ENCODE assay signal across 8 cellular contexts in the genomic region with DNA sequence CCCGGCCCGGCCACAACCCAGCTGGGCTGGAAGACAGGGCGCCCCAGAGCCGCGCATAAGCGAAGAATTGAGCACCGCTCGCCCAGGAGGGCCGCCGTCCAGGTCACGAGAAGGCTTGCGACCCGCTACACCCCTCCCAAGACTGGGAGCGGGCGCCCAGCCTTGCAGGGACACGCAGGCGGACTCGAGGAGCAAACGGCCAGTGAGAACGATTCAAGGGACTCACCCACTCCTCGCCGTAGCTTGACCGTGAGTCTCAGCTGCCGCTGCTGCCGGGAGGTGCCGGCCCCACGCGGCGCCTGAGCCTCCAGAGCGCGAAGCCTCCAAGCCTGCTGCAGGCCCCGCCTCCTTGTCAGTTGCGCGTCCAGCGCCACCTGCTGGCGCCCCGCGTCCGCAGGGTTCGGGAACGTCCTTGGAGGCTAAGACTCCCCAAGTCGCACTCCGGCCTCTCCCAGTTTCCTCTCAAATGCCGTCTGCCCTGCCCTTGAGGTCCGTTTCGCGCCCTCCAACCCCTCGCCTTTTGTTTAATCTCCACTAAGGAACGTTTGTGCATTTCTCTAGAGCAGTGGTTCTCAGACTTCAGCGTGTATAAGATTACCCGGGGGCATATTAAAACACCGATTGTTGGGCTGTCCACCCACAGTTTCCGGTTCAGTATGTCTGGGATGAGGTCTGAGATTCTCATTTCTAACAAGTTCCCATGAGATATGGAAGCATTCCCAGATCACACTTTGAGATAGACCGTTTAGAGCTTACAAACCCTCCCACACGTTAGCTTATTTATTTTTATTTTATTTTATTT.
DNase-seq lines count a peak whose midpoint lies in the region; ATAC-seq and TF ChIP-seq lines count a peak whose summit lies in the region.
"Not testable (repeated sequence)": the region's sequence is repeated elsewhere in the genome, so short reads cannot be mapped to it uniquely, and the experiment has no call there.

A gene (minus strand): TSS at position 301 of the 802 bp plus-strand sequence. CDS start 5,333 bp downstream, outside the sequence.

- not testable (repeated sequence) for H3K9me3 Mint-ChIP-seq in nephron

- not testable (repeated sequence) for H3K9me3 ChIP-seq in HUES6 (ENCODE audit: control insufficient read depth, insufficient read depth, low read depth, low read length)

- H3K4me3 ChIP-seq in HUES6 (ENCODE audit: low read depth, low read length) (peak within 1 kb of the TSS; percentile 60), foreskin fibroblast (ENCODE audit: low read depth in 1 of 2, low read length in 2 of 2) (peak within 1 kb of the TSS; percentile 44 to 54)

- H3K36me3 Mint-ChIP-seq in nephron (ENCODE audit: low read depth), result not testable (repeated sequence)

- H3K27me3 ChIP-seq in HUES6 (ENCODE audit: control insufficient read depth, insufficient read depth, low read length), result not testable (repeated sequence)

- peaks cover 21% of the 10 kb centered on the region for H3K27me3 Mint-ChIP-seq in nephron (ENCODE audit: low read depth)

- H3K9ac ChIP-seq in HUES6 (ENCODE audit: low read length), result not testable (repeated sequence)

- TF ChIP-seq CTCF in RWPE1 (conservative IDR thresholded peaks at IDR 0.05; ENCODE audit: low read depth), result peak; percentile 75
- TF ChIP-seq CTCF in foreskin fibroblast (IDR thresholded peaks at IDR 0.05; ENCODE audit: low read depth, low read length), result peak; percentile 64
- peak; percentile 66 to 67 (median 67) for TF ChIP-seq CTCF in nephron (IDR thresholded peaks at IDR 0.05; ENCODE audit: unreplicated experiment in 3 of 3)

- ATAC-seq in GM21619 (IDR thresholded peaks at IDR 0.05; ENCODE audit: unreplicated experiment), result peak; percentile 97

- peaks cover 17% of the 10 kb centered on the region for H3K4me1 Mint-ChIP-seq in nephron

- CTCF ChIA-PET in RWPE1 (lab: Yijun Ruan, JAX), result interaction anchor here (0.6 to 1.3 kb wide), 6 partner anchors 250 to 401 kb away, joined by 3 to 6 read pairs (median 3); no protein-coding TSS in a partner anchor

- POLR2A ChIA-PET in RWPE1 (lab: Yijun Ruan, JAX; ENCODE audit: low non-redundant PET), result not testable (repeated sequence)

- peak; percentile 78 for DNase-seq in DMS153 (lab: John Stamatoyannopoulos, UW)
- DNase-seq in RWPE1 (ENCODE audit: low spot score), result peak; percentile 82
- DNase-seq in activated gamma-delta T cell treated with Interleukin-2 at 50 U/mL for 16 hours, result peak; percentile 74
- peak; percentile 86 to 97 for DNase-seq in foreskin fibroblast
- peak; percentile 71 for DNase-seq in stimulated activated CD8-positive, alpha-beta memory T cell treated with anti-CD3 and anti-CD28 coated beads, Interleukin-7, amount 100 ng/mL, for 24 hours (ENCODE audit: low read depth)

- peak within 1 kb of the TSS; percentile 25 to 87 (median 53) for H3K27ac Mint-ChIP-seq in nephron

- peak within 1 kb of the TSS; percentile 73 to 82 (median 81) for H3K4me3 Mint-ChIP-seq in nephron

- H3K27ac ChIP-seq in HUES6 (ENCODE audit: low read depth, low read length), result not testable (repeated sequence)
- peak within 1 kb of the TSS; percentile 73 for H3K27ac ChIP-seq in RWPE1

- not testable (repeated sequence) for H3K4me1 ChIP-seq in HUES6 (ENCODE audit: control insufficient read depth, insufficient read depth, low read length)

- H3K36me3 ChIP-seq in HUES6 (ENCODE audit: control insufficient read depth, insufficient read depth, low read length), result not testable (repeated sequence)
